1 cellular context compared by ENCODE assay signal in the genomic region with DNA sequence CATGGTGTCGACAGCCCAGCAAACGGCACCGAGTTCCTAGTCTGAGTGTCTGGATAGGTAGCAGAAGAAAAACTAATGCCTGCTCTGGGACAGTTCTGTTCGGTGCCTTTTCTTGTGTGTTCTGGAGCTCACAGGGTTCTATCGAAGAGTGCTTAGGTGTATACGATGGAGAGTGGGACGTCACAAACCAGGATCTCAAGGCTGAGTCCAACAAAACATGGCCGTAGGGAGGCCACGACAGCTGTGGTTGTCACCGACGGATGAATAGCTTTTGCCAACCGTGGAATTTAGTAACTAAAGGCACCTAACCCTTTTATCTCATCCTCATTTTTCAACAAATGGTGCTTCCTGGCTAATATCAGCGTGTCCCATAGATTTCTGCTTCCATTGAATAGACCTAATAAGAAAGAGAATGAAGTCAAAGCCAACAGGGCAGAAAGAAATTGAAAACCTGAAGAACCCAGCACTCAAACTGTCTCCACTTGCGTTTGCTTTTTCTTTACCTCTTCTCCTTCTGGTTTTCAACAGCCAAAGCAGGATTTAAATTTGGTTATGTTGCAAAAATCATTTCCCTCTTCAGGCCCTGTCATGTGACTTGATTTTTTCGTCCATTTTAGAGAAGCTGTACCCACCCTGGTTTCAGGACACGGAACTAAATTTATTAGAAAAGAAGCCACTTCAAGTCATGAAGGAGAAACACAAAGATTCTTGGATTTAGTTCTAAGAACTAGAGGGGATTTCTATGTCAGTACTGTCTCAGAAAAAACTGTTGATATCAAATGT.
TF ChIP-seq lines count a peak whose summit lies in the region.

No MANE protein-coding gene starts in this region.

TF ChIP-seq in HepG2, 621 proteins besides CTCF, POLR2A, EP300 and RAD21 (continues in another document):
- 0 out of 2 replicates have a peak, but pooled peaks have one; percentile 81 for TF ChIP-seq STAT5B (CRISPR knock-in tag; IDR thresholded peaks at IDR 0.05)
- TF ChIP-seq GATAD2A (CRISPR knock-in tag; IDR thresholded peaks at IDR 0.05), result no peak
- TF ChIP-seq, protein P1, sequence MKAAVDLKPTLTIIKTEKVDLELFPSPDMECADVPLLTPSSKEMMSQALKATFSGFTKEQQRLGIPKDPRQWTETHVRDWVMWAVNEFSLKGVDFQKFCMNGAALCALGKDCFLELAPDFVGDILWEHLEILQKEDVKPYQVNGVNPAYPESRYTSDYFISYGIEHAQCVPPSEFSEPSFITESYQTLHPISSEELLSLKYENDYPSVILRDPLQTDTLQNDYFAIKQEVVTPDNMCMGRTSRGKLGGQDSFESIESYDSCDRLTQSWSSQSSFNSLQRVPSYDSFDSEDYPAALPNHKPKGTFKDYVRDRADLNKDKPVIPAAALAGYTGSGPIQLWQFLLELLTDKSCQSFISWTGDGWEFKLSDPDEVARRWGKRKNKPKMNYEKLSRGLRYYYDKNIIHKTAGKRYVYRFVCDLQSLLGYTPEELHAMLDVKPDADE (CRISPR knock-in tag; IDR thresholded peaks at IDR 0.05), result 0 out of 2 replicates have a peak, but pooled peaks have one; percentile 1
- 0 out of 2 replicates have a peak, but pooled peaks have one; percentile 18 for TF ChIP-seq ZNF850 (CRISPR knock-in tag; conservative IDR thresholded peaks at IDR 0.05)
- TF ChIP-seq, protein P2, sequence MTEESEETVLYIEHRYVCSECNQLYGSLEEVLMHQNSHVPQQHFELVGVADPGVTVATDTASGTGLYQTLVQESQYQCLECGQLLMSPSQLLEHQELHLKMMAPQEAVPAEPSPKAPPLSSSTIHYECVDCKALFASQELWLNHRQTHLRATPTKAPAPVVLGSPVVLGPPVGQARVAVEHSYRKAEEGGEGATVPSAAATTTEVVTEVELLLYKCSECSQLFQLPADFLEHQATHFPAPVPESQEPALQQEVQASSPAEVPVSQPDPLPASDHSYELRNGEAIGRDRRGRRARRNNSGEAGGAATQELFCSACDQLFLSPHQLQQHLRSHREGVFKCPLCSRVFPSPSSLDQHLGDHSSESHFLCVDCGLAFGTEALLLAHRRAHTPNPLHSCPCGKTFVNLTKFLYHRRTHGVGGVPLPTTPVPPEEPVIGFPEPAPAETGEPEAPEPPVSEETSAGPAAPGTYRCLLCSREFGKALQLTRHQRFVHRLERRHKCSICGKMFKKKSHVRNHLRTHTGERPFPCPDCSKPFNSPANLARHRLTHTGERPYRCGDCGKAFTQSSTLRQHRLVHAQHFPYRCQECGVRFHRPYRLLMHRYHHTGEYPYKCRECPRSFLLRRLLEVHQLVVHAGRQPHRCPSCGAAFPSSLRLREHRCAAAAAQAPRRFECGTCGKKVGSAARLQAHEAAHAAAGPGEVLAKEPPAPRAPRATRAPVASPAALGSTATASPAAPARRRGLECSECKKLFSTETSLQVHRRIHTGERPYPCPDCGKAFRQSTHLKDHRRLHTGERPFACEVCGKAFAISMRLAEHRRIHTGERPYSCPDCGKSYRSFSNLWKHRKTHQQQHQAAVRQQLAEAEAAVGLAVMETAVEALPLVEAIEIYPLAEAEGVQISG (CRISPR knock-in tag; IDR thresholded peaks at IDR 0.05), result no peak
- TF ChIP-seq, protein P3, sequence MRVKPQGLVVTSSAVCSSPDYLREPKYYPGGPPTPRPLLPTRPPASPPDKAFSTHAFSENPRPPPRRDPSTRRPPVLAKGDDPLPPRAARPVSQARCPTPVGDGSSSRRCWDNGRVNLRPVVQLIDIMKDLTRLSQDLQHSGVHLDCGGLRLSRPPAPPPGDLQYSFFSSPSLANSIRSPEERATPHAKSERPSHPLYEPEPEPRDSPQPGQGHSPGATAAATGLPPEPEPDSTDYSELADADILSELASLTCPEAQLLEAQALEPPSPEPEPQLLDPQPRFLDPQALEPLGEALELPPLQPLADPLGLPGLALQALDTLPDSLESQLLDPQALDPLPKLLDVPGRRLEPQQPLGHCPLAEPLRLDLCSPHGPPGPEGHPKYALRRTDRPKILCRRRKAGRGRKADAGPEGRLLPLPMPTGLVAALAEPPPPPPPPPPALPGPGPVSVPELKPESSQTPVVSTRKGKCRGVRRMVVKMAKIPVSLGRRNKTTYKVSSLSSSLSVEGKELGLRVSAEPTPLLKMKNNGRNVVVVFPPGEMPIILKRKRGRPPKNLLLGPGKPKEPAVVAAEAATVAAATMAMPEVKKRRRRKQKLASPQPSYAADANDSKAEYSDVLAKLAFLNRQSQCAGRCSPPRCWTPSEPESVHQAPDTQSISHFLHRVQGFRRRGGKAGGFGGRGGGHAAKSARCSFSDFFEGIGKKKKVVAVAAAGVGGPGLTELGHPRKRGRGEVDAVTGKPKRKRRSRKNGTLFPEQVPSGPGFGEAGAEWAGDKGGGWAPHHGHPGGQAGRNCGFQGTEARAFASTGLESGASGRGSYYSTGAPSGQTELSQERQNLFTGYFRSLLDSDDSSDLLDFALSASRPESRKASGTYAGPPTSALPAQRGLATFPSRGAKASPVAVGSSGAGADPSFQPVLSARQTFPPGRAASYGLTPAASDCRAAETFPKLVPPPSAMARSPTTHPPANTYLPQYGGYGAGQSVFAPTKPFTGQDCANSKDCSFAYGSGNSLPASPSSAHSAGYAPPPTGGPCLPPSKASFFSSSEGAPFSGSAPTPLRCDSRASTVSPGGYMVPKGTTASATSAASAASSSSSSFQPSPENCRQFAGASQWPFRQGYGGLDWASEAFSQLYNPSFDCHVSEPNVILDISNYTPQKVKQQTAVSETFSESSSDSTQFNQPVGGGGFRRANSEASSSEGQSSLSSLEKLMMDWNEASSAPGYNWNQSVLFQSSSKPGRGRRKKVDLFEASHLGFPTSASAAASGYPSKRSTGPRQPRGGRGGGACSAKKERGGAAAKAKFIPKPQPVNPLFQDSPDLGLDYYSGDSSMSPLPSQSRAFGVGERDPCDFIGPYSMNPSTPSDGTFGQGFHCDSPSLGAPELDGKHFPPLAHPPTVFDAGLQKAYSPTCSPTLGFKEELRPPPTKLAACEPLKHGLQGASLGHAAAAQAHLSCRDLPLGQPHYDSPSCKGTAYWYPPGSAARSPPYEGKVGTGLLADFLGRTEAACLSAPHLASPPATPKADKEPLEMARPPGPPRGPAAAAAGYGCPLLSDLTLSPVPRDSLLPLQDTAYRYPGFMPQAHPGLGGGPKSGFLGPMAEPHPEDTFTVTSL (CRISPR knock-in tag; IDR thresholded peaks at IDR 0.05; ENCODE audit: borderline replicate concordance), result peak; percentile 14; the same call in 1 of the 2 replicates
- 0 out of 2 replicates have a peak, but pooled peaks have one; percentile 55 for TF ChIP-seq ZNF552 (CRISPR knock-in tag; IDR thresholded peaks at IDR 0.05; ENCODE audit: borderline replicate concordance)
- TF ChIP-seq MTF1 (CRISPR knock-in tag; IDR thresholded peaks at IDR 0.05), result 0 out of 2 replicates have a peak, but pooled peaks have one; percentile 35
- peak; percentile 74; the same call in 1 of the 2 replicates for TF ChIP-seq EHMT2 (IDR thresholded peaks at IDR 0.05; ENCODE audit: borderline replicate concordance, low read depth, low read length)
- no peak for TF ChIP-seq ZNF546 (CRISPR knock-in tag; conservative IDR thresholded peaks at IDR 0.05)
- TF ChIP-seq ZSCAN12 (CRISPR knock-in tag; IDR thresholded peaks at IDR 0.05), result 0 out of 2 replicates have a peak, but pooled peaks have one; percentile 78
- peak; percentile 4; the same call in 1 of the 2 replicates for TF ChIP-seq MED13 (CRISPR knock-in tag; IDR thresholded peaks at IDR 0.05)
- no peak for TF ChIP-seq ZNF589 (CRISPR knock-in tag; conservative IDR thresholded peaks at IDR 0.05)
- no peak for TF ChIP-seq NCOR1 (IDR thresholded peaks at IDR 0.05; ENCODE audit: borderline replicate concordance, low read length)
- 0 out of 2 replicates have a peak, but pooled peaks have one; percentile 97 for TF ChIP-seq MIER2 (CRISPR knock-in tag; IDR thresholded peaks at IDR 0.05)
- TF ChIP-seq ETV5 (CRISPR knock-in tag; IDR thresholded peaks at IDR 0.05; ENCODE audit: borderline replicate concordance), result 0 out of 2 replicates have a peak, but pooled peaks have one; percentile 0
- TF ChIP-seq, protein P4, sequence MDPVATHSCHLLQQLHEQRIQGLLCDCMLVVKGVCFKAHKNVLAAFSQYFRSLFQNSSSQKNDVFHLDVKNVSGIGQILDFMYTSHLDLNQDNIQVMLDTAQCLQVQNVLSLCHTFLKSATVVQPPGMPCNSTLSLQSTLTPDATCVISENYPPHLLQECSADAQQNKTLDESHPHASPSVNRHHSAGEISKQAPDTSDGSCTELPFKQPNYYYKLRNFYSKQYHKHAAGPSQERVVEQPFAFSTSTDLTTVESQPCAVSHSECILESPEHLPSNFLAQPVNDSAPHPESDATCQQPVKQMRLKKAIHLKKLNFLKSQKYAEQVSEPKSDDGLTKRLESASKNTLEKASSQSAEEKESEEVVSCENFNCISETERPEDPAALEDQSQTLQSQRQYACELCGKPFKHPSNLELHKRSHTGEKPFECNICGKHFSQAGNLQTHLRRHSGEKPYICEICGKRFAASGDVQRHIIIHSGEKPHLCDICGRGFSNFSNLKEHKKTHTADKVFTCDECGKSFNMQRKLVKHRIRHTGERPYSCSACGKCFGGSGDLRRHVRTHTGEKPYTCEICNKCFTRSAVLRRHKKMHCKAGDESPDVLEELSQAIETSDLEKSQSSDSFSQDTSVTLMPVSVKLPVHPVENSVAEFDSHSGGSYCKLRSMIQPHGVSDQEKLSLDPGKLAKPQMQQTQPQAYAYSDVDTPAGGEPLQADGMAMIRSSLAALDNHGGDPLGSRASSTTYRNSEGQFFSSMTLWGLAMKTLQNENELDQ (CRISPR knock-in tag; IDR thresholded peaks at IDR 0.05; ENCODE audit: borderline replicate concordance), result no peak
- TF ChIP-seq, protein P5, sequence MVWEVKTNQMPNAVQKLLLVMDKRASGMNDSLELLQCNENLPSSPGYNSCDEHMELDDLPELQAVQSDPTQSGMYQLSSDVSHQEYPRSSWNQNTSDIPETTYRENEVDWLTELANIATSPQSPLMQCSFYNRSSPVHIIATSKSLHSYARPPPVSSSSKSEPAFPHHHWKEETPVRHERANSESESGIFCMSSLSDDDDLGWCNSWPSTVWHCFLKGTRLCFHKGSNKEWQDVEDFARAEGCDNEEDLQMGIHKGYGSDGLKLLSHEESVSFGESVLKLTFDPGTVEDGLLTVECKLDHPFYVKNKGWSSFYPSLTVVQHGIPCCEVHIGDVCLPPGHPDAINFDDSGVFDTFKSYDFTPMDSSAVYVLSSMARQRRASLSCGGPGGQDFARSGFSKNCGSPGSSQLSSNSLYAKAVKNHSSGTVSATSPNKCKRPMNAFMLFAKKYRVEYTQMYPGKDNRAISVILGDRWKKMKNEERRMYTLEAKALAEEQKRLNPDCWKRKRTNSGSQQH (CRISPR knock-in tag; IDR thresholded peaks at IDR 0.05; ENCODE audit: low read depth), result 0 out of 2 replicates have a peak, but pooled peaks have one; percentile 96
- TF ChIP-seq HOXA5 (CRISPR knock-in tag; IDR thresholded peaks at IDR 0.05), result 0 out of 2 replicates have a peak, but pooled peaks have one; percentile 79
- no peak for TF ChIP-seq MED1 (CRISPR knock-in tag; IDR thresholded peaks at IDR 0.05)
- TF ChIP-seq ZNF256 (CRISPR knock-in tag; conservative IDR thresholded peaks at IDR 0.05), result no peak
- peak; percentile 78 for TF ChIP-seq HDAC2 (CRISPR knock-in tag; IDR thresholded peaks at IDR 0.05)
- TF ChIP-seq, protein P6, sequence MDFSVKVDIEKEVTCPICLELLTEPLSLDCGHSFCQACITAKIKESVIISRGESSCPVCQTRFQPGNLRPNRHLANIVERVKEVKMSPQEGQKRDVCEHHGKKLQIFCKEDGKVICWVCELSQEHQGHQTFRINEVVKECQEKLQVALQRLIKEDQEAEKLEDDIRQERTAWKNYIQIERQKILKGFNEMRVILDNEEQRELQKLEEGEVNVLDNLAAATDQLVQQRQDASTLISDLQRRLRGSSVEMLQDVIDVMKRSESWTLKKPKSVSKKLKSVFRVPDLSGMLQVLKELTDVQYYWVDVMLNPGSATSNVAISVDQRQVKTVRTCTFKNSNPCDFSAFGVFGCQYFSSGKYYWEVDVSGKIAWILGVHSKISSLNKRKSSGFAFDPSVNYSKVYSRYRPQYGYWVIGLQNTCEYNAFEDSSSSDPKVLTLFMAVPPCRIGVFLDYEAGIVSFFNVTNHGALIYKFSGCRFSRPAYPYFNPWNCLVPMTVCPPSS (IDR thresholded peaks at IDR 0.05), result no peak
- 0 out of 2 replicates have a peak, but pooled peaks have one; percentile 70 for TF ChIP-seq TEAD2 (CRISPR knock-in tag; IDR thresholded peaks at IDR 0.05)
- TF ChIP-seq ZNF644 (CRISPR knock-in tag; IDR thresholded peaks at IDR 0.05; ENCODE audit: low read depth), result 0 out of 2 replicates have a peak, but pooled peaks have one; percentile 4
- TF ChIP-seq ZNF883 (CRISPR knock-in tag; IDR thresholded peaks at IDR 0.05; ENCODE audit: not compliant biosample characterization), result peak; percentile 10
- TF ChIP-seq, protein P7, sequence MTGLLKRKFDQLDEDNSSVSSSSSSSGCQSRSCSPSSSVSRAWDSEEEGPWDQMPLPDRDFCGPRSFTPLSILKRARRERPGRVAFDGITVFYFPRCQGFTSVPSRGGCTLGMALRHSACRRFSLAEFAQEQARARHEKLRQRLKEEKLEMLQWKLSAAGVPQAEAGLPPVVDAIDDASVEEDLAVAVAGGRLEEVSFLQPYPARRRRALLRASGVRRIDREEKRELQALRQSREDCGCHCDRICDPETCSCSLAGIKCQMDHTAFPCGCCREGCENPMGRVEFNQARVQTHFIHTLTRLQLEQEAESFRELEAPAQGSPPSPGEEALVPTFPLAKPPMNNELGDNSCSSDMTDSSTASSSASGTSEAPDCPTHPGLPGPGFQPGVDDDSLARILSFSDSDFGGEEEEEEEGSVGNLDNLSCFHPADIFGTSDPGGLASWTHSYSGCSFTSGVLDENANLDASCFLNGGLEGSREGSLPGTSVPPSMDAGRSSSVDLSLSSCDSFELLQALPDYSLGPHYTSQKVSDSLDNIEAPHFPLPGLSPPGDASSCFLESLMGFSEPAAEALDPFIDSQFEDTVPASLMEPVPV (CRISPR knock-in tag; IDR thresholded peaks at IDR 0.05), result 0 out of 2 replicates have a peak, but pooled peaks have one; percentile 3
- 0 out of 2 replicates have a peak, but pooled peaks have one; percentile 52 for TF ChIP-seq ZFP37 (CRISPR knock-in tag; IDR thresholded peaks at IDR 0.05; ENCODE audit: borderline replicate concordance)
- 0 out of 2 replicates have a peak, but pooled peaks have one; percentile 5 for TF ChIP-seq NR2F2 (IDR thresholded peaks at IDR 0.05; ENCODE audit: borderline replicate concordance, low read depth)
